Comparison of ENCODE assay signal across 10 cellular contexts in the genomic region with DNA sequence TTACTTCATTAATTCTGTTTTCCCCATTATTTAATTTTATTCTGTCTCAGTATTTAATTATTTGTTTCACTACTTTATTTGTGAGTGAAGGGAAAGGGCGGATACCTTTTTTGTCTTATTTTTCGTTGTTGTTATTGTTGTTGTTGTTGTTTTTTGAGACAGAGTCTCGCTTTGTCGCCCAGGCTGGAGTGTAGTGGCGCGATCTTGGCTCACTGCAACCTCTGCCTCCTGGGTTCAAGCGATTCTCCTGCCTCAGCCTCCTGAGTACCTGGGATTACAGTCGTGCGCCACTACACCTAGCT. TPM values are rescaled to one million over a fixed set of nuclear protein-coding genes. Genes with fewer than 3 reads are reported as not detected.
DNase-seq lines count a peak whose midpoint lies in the region; ATAC-seq, FAIRE-seq and TF ChIP-seq lines count a peak whose summit lies in the region.
"Not testable (repeated sequence)": the region's sequence is repeated elsewhere in the genome, so short reads cannot be mapped to it uniquely, and the experiment has no call there.
"Had no signal": no experiment of that assay in that cellular context is flagged by ENCODE, and none has a peak within 500 bp of the region (broad histone marks: within the 10 kb centered on the region; RNA-seq: fewer than 3 reads in every experiment).

No MANE protein-coding gene starts in this region.

- not testable (repeated sequence) for FAIRE-seq in A549 (lab: Jason Lieb, UNC); K562 (lab: Jason Lieb, UNC)

- H3K9me3 Mint-ChIP-seq in GM23338; activated CD8-positive, alpha-beta T cell treated with anti-CD3 and anti-CD28 coated beads for 36 hours; mesothelial cell of epicardium: not testable (repeated sequence)

- not testable (repeated sequence) for H3K9me1 ChIP-seq in K562 (ENCODE audit: control insufficient read depth, insufficient read depth, low read length)

- H3K9me2 ChIP-seq in GM23338 (ENCODE audit: insufficient read depth); OCI-LY7 (ENCODE audit: insufficient read depth, low read length); hepatocyte (replicated peaks; ENCODE audit: insufficient read depth): not testable (repeated sequence)

- BruUV-seq in OCI-LY7 (replicated peaks; lab: Mats Ljungman, UMichigan), result not testable (repeated sequence)
- TSS peak; percentile 19 for BruUV-seq in K562 (replicated peaks; lab: Mats Ljungman, UMichigan)

- peak overlapping the region; percentile 5 for H3K27ac Mint-ChIP-seq in GM23338
- not testable (repeated sequence) for H3K27ac Mint-ChIP-seq in activated CD8-positive, alpha-beta T cell treated with anti-CD3 and anti-CD28 coated beads for 36 hours; mesothelial cell of epicardium

- CTCF ChIA-PET in A549 (lab: Yijun Ruan, JAX) (interaction anchor here (0.5 to 2.8 kb wide), 34 partner anchors 9 to 410 kb away, joined by 3 to 30 read pairs (median 4); no protein-coding TSS in a partner anchor), K562 (lab: Yijun Ruan, JAX; ENCODE audit: low intra/inter-chr PET ratio) (interaction anchor here (0.9 to 1.2 kb wide), 2 partner anchors 152 to 283 kb away, joined by 4 to 5 read pairs; no protein-coding TSS in a partner anchor)
- CTCF ChIA-PET in OCI-LY7 (lab: Charles Lee; ENCODE audit: unreplicated experiment), result not testable (repeated sequence)
- CTCF ChIA-PET in activated CD8-positive, alpha-beta T cell treated with anti-CD3 and anti-CD28 coated beads for 36 hours (lab: Charles Lee), result interaction anchor here (0.6 to 2.4 kb wide), 13 partner anchors 9 to 880 kb away, joined by 3 to 10 read pairs (median 4); no protein-coding TSS in a partner anchor

- H3K36me3 ChIP-seq in GM23338 (ENCODE audit: insufficient read depth); OCI-LY7 (ENCODE audit: insufficient read depth, low read length); K562 (ENCODE audit: control insufficient read depth, insufficient read depth, low read length); hepatocyte (replicated peaks; ENCODE audit: insufficient read depth, low read depth); psoas muscle (ENCODE audit: insufficient read depth in 1 of 2, low read depth in 1 of 2): not testable (repeated sequence)

- not testable (repeated sequence) for TF ChIP-seq EP300 in A549 (IDR thresholded peaks at IDR 0.05); K562 (IDR thresholded peaks at IDR 0.05; ENCODE audit: low read length)

- peaks cover 22% of the 10 kb centered on the region for H3K27me3 Mint-ChIP-seq in GM23338 (ENCODE audit: insufficient read depth, low read depth, poor library complexity)
- H3K27me3 Mint-ChIP-seq in activated CD8-positive, alpha-beta T cell treated with anti-CD3 and anti-CD28 coated beads for 36 hours, result peaks cover 17% of the 10 kb centered on the region
- peaks cover 16% of the 10 kb centered on the region for H3K27me3 Mint-ChIP-seq in mesothelial cell of epicardium (ENCODE audit: low read depth)

- H3K4me1 Mint-ChIP-seq in GM23338, result peaks cover 51% of the 10 kb centered on the region
- not testable (repeated sequence) for H3K4me1 Mint-ChIP-seq in activated CD8-positive, alpha-beta T cell treated with anti-CD3 and anti-CD28 coated beads for 36 hours (ENCODE audit: low read depth); mesothelial cell of epicardium

- not testable (repeated sequence) for TF ChIP-seq RAD21 in A549 (conservative IDR thresholded peaks at IDR 0.05 in 1 of 2, IDR thresholded peaks at IDR 0.05 in 1 of 2); K562 (CRISPR knock-in tag; conservative IDR thresholded peaks at IDR 0.05 in 1 of 2, IDR thresholded peaks at IDR 0.05 in 1 of 2)

- POLR2A ChIA-PET in A549 (lab: Yijun Ruan, JAX); activated CD8-positive, alpha-beta T cell treated with anti-CD3 and anti-CD28 coated beads for 36 hours (lab: Charles Lee): not testable (repeated sequence)
- POLR2A ChIA-PET in OCI-LY7 (lab: Charles Lee) (interaction anchor here (0.6 kb wide), 1 partner anchor 10 kb away, joined by 3 read pairs; no protein-coding TSS in a partner anchor), K562 (lab: Yijun Ruan, JAX) (interaction anchor here (0.6 to 1.9 kb wide), 5 partner anchors 8 to 341 kb away, joined by 3 to 8 read pairs (median 4); no protein-coding TSS in a partner anchor)

- WGBS in A549 (ENCODE audit: missing lambda C conversion rate), result 88% methylated on average over 9 of the region's 9 CpGs
- 84% methylated on average over 7 of the region's 9 CpGs for WGBS in K562 (ENCODE audit: insufficient coverage, low coverage, missing lambda C conversion rate)
- WGBS in hepatocyte (ENCODE audit: low lambda C conversion rate, missing lambda C conversion rate), result 90% methylated on average over 9 of the region's 9 CpGs
- WGBS in psoas muscle, 3 donors, result 92 to 93% (median 92%) methylated on average over 9 of the region's 9 CpGs

- DNase-seq in A549 (ENCODE audit: low read depth in 1 of 2, low spot score in 1 of 2); GM23338 (ENCODE audit: low spot score); OCI-LY7 (ENCODE audit: low spot score); activated CD8-positive, alpha-beta T cell treated with anti-CD3 and anti-CD28 coated beads for 36 hours; K562 (ENCODE audit: extremely low read depth in 1 of 4, low spot score in 3 of 4); hepatocyte (ENCODE audit: low spot score); mesothelial cell of epicardium (ENCODE audit: low spot score in 2 of 2, unreplicated experiment in 2 of 2); psoas muscle: not testable (repeated sequence)

- H4K20me1 ChIP-seq in GM23338 (replicated peaks; ENCODE audit: insufficient read depth); OCI-LY7 (ENCODE audit: insufficient read depth, low read length); K562 (replicated peaks; ENCODE audit: control insufficient read depth, insufficient read depth, low read length); hepatocyte (ENCODE audit: insufficient read depth, poor library complexity, severe bottlenecking): not testable (repeated sequence)

- peak overlapping the region; percentile 86 for H3K4me2 ChIP-seq in A549
- peak overlapping the region; percentile 94 for H3K4me2 ChIP-seq in GM23338
- peak overlapping the region; percentile 92 for H3K4me2 ChIP-seq in OCI-LY7 (ENCODE audit: low read length)
- not testable (repeated sequence) for H3K4me2 ChIP-seq in K562 (ENCODE audit: insufficient read depth, low read length)
- peak overlapping the region; percentile 89 for H3K4me2 ChIP-seq in hepatocyte

- intact Hi-C loops in OCI-LY7 (cut with micrococcal nuclease; ENCODE audit: unreplicated experiment), result loop anchor here (1.0 kb wide), 1 partner anchor 49 kb away; no protein-coding TSS in a partner anchor
- intact Hi-C loops in activated CD8-positive, alpha-beta T cell treated with anti-CD3 and anti-CD28 coated beads for 36 hours (cut with micrococcal nuclease); psoas muscle (cut with DNase I): not testable (repeated sequence)
- intact Hi-C loops in K562 (cut with micrococcal nuclease), result loop anchor here (1.0 to 5.0 kb wide), 3 partner anchors 50 to 272 kb away; no protein-coding TSS in a partner anchor

- TF ChIP-seq POLR2A in A549 (IDR thresholded peaks at IDR 0.05; ENCODE audit: low read length); K562 (conservative IDR thresholded peaks at IDR 0.05): not testable (repeated sequence)

- H3K4me3 Mint-ChIP-seq in GM23338 (peak overlapping the region; percentile 67), mesothelial cell of epicardium (peak overlapping the region; percentile 37)
- H3K4me3 Mint-ChIP-seq in activated CD8-positive, alpha-beta T cell treated with anti-CD3 and anti-CD28 coated beads for 36 hours, result peak overlapping the region; percentile 33

- H3K27me3 ChIP-seq in GM23338 (ENCODE audit: insufficient read depth); K562 (ENCODE audit: control insufficient read depth in 2 of 2, insufficient read depth in 2 of 2, low read length in 2 of 2); hepatocyte; psoas muscle (ENCODE audit: insufficient read depth in 3 of 3, low read length in 2 of 3): not testable (repeated sequence)

- H3K36me3 Mint-ChIP-seq in GM23338 (ENCODE audit: low read depth), result peaks cover 16% of the 10 kb centered on the region
- not testable (repeated sequence) for H3K36me3 Mint-ChIP-seq in activated CD8-positive, alpha-beta T cell treated with anti-CD3 and anti-CD28 coated beads for 36 hours (ENCODE audit: low read depth); mesothelial cell of epicardium

- H3K4me1 ChIP-seq in A549; OCI-LY7 (ENCODE audit: insufficient read depth, low read length, poor library complexity, severe bottlenecking); hepatocyte (ENCODE audit: insufficient read depth); psoas muscle: not testable (repeated sequence)
- peaks cover 39% of the 10 kb centered on the region for H3K4me1 ChIP-seq in GM23338 (ENCODE audit: insufficient read depth)
- H3K4me1 ChIP-seq in K562 (replicated peaks in 1 of 2; ENCODE audit: control insufficient read depth in 2 of 2, insufficient read depth in 2 of 2, low read length in 2 of 2), result peaks cover 4 to 20% of the 10 kb centered on the region in 2 experiments; a peak in 4 of 5 replicates

- H3K79me2 ChIP-seq in GM23338 (replicated peaks; ENCODE audit: insufficient read depth), result peaks cover 58% of the 10 kb centered on the region
- H3K79me2 ChIP-seq in OCI-LY7 (ENCODE audit: insufficient read depth, low read depth, low read length); K562 (ENCODE audit: control insufficient read depth, insufficient read depth, low read length); hepatocyte: not testable (repeated sequence)

- ATAC-seq in A549; GM23338; activated CD8-positive, alpha-beta T cell treated with anti-CD3 and anti-CD28 coated beads for 36 hours; K562; psoas muscle: not testable (repeated sequence)

- in situ Hi-C loops in K562 (cut with MboI), result not testable (repeated sequence)

- peak overlapping the region; percentile 55; the same call in 2 of the 3 replicates for H3K4me3 ChIP-seq in A549
- peak overlapping the region; percentile 72 for H3K4me3 ChIP-seq in GM23338
- H3K4me3 ChIP-seq in OCI-LY7 (ENCODE audit: low read depth, low read length, poor library complexity, severe bottlenecking); K562; hepatocyte: not testable (repeated sequence)
- H3K4me3 ChIP-seq in psoas muscle, result peak overlapping the region; percentile 81

- not testable (repeated sequence) for H3K27ac ChIP-seq in A549; OCI-LY7 (ENCODE audit: low read depth, low read length, poor library complexity, severe bottlenecking); K562 (ENCODE audit: extremely low read depth, low read depth, low read length); hepatocyte; psoas muscle
- H3K27ac ChIP-seq in GM23338 (ENCODE audit: low read depth), result peak overlapping the region; percentile 88

- not testable (repeated sequence) for TF ChIP-seq CTCF in A549 (IDR thresholded peaks at IDR 0.05); GM23338 (conservative IDR thresholded peaks at IDR 0.05; ENCODE audit: low read depth in 2 of 2); OCI-LY7 (conservative IDR thresholded peaks at IDR 0.05; ENCODE audit: low read length); activated CD8-positive, alpha-beta T cell treated with anti-CD3 and anti-CD28 coated beads for 36 hours (IDR thresholded peaks at IDR 0.05); K562 (IDR thresholded peaks at IDR 0.05 in 2 of 3, conservative IDR thresholded peaks at IDR 0.05 in 1 of 3; ENCODE audit: insufficient read depth in 2 of 3, low read depth in 1 of 3, low read length in 3 of 3); hepatocyte (IDR thresholded peaks at IDR 0.05; ENCODE audit: poor library complexity); mesothelial cell of epicardium (IDR thresholded peaks at IDR 0.05; ENCODE audit: unreplicated experiment); psoas muscle (IDR thresholded peaks at IDR 0.05)

- 0 out of 4 replicates have a peak overlapping the region, but pooled peaks of 1 of the 2 experiments have one; percentile 69 for H3K9ac ChIP-seq in K562 (ENCODE audit: insufficient read depth in 1 of 2, low read depth in 2 of 2, low read length in 2 of 2)

- H2AFZ ChIP-seq in GM23338; OCI-LY7 (ENCODE audit: low read length): not testable (repeated sequence)
- H2AFZ ChIP-seq in K562 (ENCODE audit: low read depth, low read length), result peak overlapping the region; percentile 67
- peak overlapping the region; percentile 5 for H2AFZ ChIP-seq in hepatocyte

- H3K9me3 ChIP-seq in A549; OCI-LY7 (ENCODE audit: low read length); K562 (replicated peaks; ENCODE audit: control insufficient read depth, insufficient read depth, low read depth, low read length); hepatocyte (ENCODE audit: low read depth); psoas muscle: not testable (repeated sequence)

- H3F3A ChIP-seq in GM23338 (replicated peaks; ENCODE audit: low read depth), result peaks cover 35% of the 10 kb centered on the region

RNA-seq across cellular contexts. Expression of a gene that starts 35.9 kb away (rescaled TPM):
- polyA plus RNA-seq in A549 (2011; rRNA removed), result 0.01 TPM in 1 of 2 replicates, not detected in the other
- under 0.01 TPM in 1 of 2 replicates, not detected in the other for polyA plus RNA-seq in A549 (2012; cell fraction: cytosol; rRNA removed)
- polyA plus RNA-seq in A549 (2012; cell fraction: nucleus; rRNA removed), result 0.01 TPM in 1 of 2 replicates, not detected in the other
- not detected in 3 replicates for polyA plus RNA-seq in A549 (2017; fragmentation: RNase III; extraction: RNeasy Plus Mini Kit Qiagen cat#74134 plus additional on column Dnase treatment)
- polyA minus RNA-seq in A549 (2011; rRNA and poly(A)+ RNA removed), result not detected in 2 replicates
- 318 and 346 TPM in 2 replicates for total RNA-seq in GM23338 (2014; rRNA removed; shearing (Covaris generic))
- polyA plus RNA-seq in GM23338 (2016; fragmentation: Nextera tagmentation; extraction: Ambion mirVana), result 71.2 and 71.5 TPM in 2 replicates
- not detected in 2 replicates for total RNA-seq in OCI-LY7 (2014; rRNA removed; shearing (Covaris generic))
- total RNA-seq in OCI-LY7 (2022), result not detected in 2 replicates
- total RNA-seq in activated CD8-positive, alpha-beta T cell treated with anti-CD3 and anti-CD28 coated beads for 36 hours, result under 1 TPM; 0.18 to 0.22 TPM
- 0.09 TPM in 1 of 2 replicates, not detected in the other for total RNA-seq in K562 (2011; cell fraction: chromatin; rRNA removed; ENCODE audit: low replicate concordance)
- under 0.01 TPM in 1 of 2 replicates, not detected in the other for total RNA-seq in K562 (2011; cell fraction: nucleolus; rRNA removed)
- total RNA-seq in K562 (2011; cell fraction: nucleoplasm; rRNA removed), result 0.08 TPM in 1 of 2 replicates, not detected in the other
- not detected in 2 replicates for total RNA-seq in K562 (2014; rRNA removed)
- total RNA-seq in K562 (2014; rRNA removed; fragmentation: Illumina TruSeq; extraction: Trizol), result not detected in 2 replicates
- total RNA-seq in K562 (2015; rRNA removed; fragmentation: Illumina TruSeq; extraction: Trizol), result not detected in 2 replicates
- total RNA-seq in K562 (2021), result 0.11 and 0.18 TPM in 2 replicates
- polyA plus RNA-seq in K562 (2011; rRNA removed), result 0.01 and 0.04 TPM in 2 replicates
- polyA plus RNA-seq in K562 (2011; cell fraction: cytosol; rRNA removed), result 0.03 TPM in 1 of 2 replicates, not detected in the other
- polyA plus RNA-seq in K562 (2011; cell fraction: nucleus; rRNA removed), result 0.04 TPM in 1 of 2 replicates, not detected in the other
- 0.01 TPM in 1 of 2 replicates, not detected in the other for polyA plus RNA-seq in K562 (2012)
- polyA plus RNA-seq in K562 (2014; fragmentation: Illumina TruSeq; extraction: Trizol), result not detected in 2 replicates
- polyA plus RNA-seq in K562 (2014; fragmentation: Nextera tagmentation; extraction: Ambion mirVana), result not detected
- polyA plus RNA-seq in K562 (2014; rRNA removed), result not detected in 2 replicates
- 0.03 and 0.14 TPM in 2 replicates for polyA minus RNA-seq in K562 (2011; rRNA and poly(A)+ RNA removed)
- polyA minus RNA-seq in K562 (2011; cell fraction: cytosol; rRNA and poly(A)+ RNA removed), result 0.36 TPM in 1 of 2 replicates, not detected in the other
- polyA minus RNA-seq in K562 (2011; cell fraction: nucleus; rRNA and poly(A)+ RNA removed), result 0.13 TPM in 1 of 2 replicates, not detected in the other
- total RNA-seq in hepatocyte, result 11.5 and 14.5 TPM in 2 replicates
- polyA plus RNA-seq in hepatocyte, result 1.9 and 2.5 TPM in 2 replicates
- total RNA-seq in mesothelial cell of epicardium, result 2.7 to 3.1 TPM (median 3.0 TPM) in 3 replicates
- total RNA-seq in psoas muscle, result not detected
- under 1 TPM in 1 of 3 donors, not detected in 2; 0.01 TPM for polyA plus RNA-seq in psoas muscle
- polyA plus RNA-seq: BJ, heart left ventricle had no signal

Comparison
In these comparisons a context has a peak if more than half of its experiments do, and no peak if none do; other contexts are left out.
1. RNA of a gene that starts 35.9 kb away (total RNA-seq): 318 to 346 TPM in GM23338; 11.5 to 14.5 TPM in hepatocyte, 2.7 to 3.1 TPM in mesothelial cell of epicardium, 0.18 to 0.22 TPM in activated CD8-positive, alpha-beta T cell treated with anti-CD3 and anti-CD28 coated beads for 36 hours, not detected in OCI-LY7, under 0.01 to 0.18 TPM in K562 and not detected in psoas muscle; every median in the first group is over 10 times any median in the second.
2. Peak in every context shown above with its lines, with median percentiles within 50 percentile points of each other: H3K4me3 Mint-ChIP-seq.